19 cellular contexts compared by ENCODE assay signal in the genomic region with DNA sequence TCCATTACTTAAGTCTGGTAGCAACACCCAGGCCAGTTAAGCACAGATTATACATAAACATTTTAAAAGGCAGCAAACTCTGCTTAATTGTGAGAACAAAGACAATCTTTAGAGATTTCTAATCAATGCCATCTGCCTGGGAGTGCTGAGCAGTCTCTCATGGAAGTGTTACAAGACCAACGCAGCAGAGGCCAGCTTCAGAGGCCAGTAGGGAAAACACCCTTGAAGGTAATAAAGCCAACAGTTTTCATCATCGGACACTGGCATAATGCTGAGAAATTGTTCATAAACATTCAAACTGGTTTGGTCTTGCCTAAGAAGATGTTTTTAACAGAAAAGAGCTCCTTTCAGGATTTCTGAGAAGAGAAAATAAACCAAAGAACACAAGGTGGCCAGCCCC.
"Had no signal": no experiment of that assay in that cellular context is flagged by ENCODE, and none has a peak within 500 bp of the region (broad histone marks: within the 10 kb centered on the region; RNA-seq: fewer than 3 reads in every experiment).

No MANE protein-coding gene starts in this region.

- DNase-seq: cortex of kidney; dorsolateral prefrontal cortex; effector CD8-positive, alpha-beta T cell; gastrocnemius medialis; kidney; left cardiac atrium; left ventricle myocardium inferior; lower lobe of right lung; midbrain; nucleus accumbens; ovary; stimulated activated CD4-positive, alpha-beta T cell treated with anti-CD3 and anti-CD28 coated beads, Interleukin-2, amount 100 ng/mL, for 48 hours; stimulated activated naive CD8-positive, alpha-beta T cell treated with anti-CD3 and anti-CD28 coated beads, Interleukin-15, Interleukin-2, amounts not matched to agents 100 U/mL and 50 U/mL, for 24 hours; testis had no signal

- H3K4me1 ChIP-seq: gastrocnemius medialis, left ventricle myocardium inferior, neural progenitor cell, right atrium auricular region had no signal

- FAIRE-seq: kidney had no signal

- H3K9me3 ChIP-seq: gastrocnemius medialis, left ventricle myocardium inferior, lower lobe of right lung, ovary, right atrium auricular region, testis, tibial nerve had no signal

- H3K27me3 ChIP-seq: dorsolateral prefrontal cortex, gastrocnemius medialis, neural progenitor cell, ovary, right atrium auricular region, testis, tibial nerve had no signal

- H3K27ac ChIP-seq: dorsolateral prefrontal cortex, gastrocnemius medialis, left ventricle myocardium inferior, lower lobe of right lung, neural progenitor cell, ovary, right atrium auricular region, tibial nerve had no signal

- H3K4me3 ChIP-seq: dorsolateral prefrontal cortex, gastrocnemius medialis, left ventricle myocardium inferior, lower lobe of right lung, neural progenitor cell, ovary, right atrium auricular region, smooth muscle cell, testis, tibial nerve had no signal

- H3K36me3 ChIP-seq: gastrocnemius medialis, left ventricle myocardium inferior, lower lobe of right lung, neural progenitor cell, ovary, right atrium auricular region, tibial nerve had no signal

- ATAC-seq: gastrocnemius medialis; left cardiac atrium; lower lobe of right lung; natural killer cell treated with Interleukin-12 subunit alpha and Interleukin-12 subunit beta and Interleukin-15 and Interleukin-18, amount 100 ng/mL, for 72 hours; stimulated activated naive CD8-positive, alpha-beta T cell treated with anti-CD3 and anti-CD28 coated beads, Interleukin-15, Interleukin-2, amounts not matched to agents 100 U/mL and 50 U/mL, for 24 hours had no signal
